Comparison of ENCODE assay signal across 8 cellular contexts in genomic region chr5:41636605-41637004, GRCh38.
A peak's percentile ranks its signal among the peaks of the same experiment; 100 is the strongest.
DNase-seq lines count a peak whose midpoint lies in the region; ATAC-seq and TF ChIP-seq lines count a peak whose summit lies in the region.

No MANE protein-coding gene starts in this region.

- no peaks in the 10 kb centered on the region for H3K36me3 ChIP-seq in vagina

- DNase-seq in DMS 273 (lab: John Stamatoyannopoulos, UW; ENCODE audit: unreplicated experiment) (peak; percentile 47), DMS 273 treated with DMSO at 0.1 percent for 48 hours (lab: John Stamatoyannopoulos, UW) (no peak), NCI-H2227 treated with DMSO at 0.1 percent for 48 hours (lab: John Stamatoyannopoulos, UW) (peak; percentile 23), foreskin melanocyte (peak; percentile 20), vagina (ENCODE audit: extremely low spot score in 2 of 2) (no peak), NCI-H2029 treated with DMSO at 0.1 percent for 48 hours (lab: John Stamatoyannopoulos, UW) (no peak)
- DNase-seq in activated CD8-positive, alpha-beta memory T cell treated with anti-CD3 and anti-CD28 coated beads, Interleukin-2, amount 50 U/mL, for 4 hours = no peak

- no peaks in the 10 kb centered on the region for H3K27me3 ChIP-seq in vagina

- no peaks in the 10 kb centered on the region for H3K4me1 ChIP-seq in vagina

- no peak for TF ChIP-seq POLR2A in vagina (IDR thresholded peaks at IDR 0.05)

- no peak for TF ChIP-seq CTCF in vagina (IDR thresholded peaks at IDR 0.05)

- H3K9me3 ChIP-seq in vagina = no peaks in the 10 kb centered on the region

- H3K27ac ChIP-seq in vagina = no peak overlapping the region

- no peak overlapping the region for H3K4me3 ChIP-seq in vagina

- peak; percentile 79 for ATAC-seq in HG02852 (IDR thresholded peaks at IDR 0.05; ENCODE audit: unreplicated experiment)

- intact Hi-C loops in vagina (cut with DNase I) = no loop called here

Comparison
In these comparisons a context has a peak if more than half of its experiments do, and no peak if none do; other contexts are left out.
1. DNase-seq: peak in DMS 273 (single experiment), NCI-H2227 treated with DMSO at 0.1 percent for 48 hours (single experiment) and foreskin melanocyte (single experiment); none in DMS 273 treated with DMSO at 0.1 percent for 48 hours (single experiment), vagina (0 of 2), NCI-H2029 treated with DMSO at 0.1 percent for 48 hours (single experiment) and activated CD8-positive, alpha-beta memory T cell treated with anti-CD3 and anti-CD28 coated beads, Interleukin-2, amount 50 U/mL, for 4 hours (single experiment).